26 cellular contexts compared by ENCODE assay signal in the genomic region with DNA sequence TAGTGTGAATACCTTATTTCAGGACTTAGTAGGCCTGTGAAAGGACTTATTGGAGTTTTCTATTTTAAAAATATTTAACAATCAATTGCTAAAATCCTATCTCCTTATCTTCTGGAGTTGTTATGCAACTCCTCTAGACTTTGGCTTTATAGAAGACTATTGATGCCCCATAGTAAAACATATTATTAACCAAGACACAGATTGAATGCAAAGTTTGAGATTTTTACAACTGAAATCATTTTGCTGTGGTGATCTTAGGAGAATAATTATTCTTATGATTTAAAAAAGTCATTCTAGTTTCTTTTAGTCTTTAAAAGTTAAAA. TPM values are rescaled to one million over a fixed set of nuclear protein-coding genes. Genes with fewer than 3 reads are reported as not detected.
DNase-seq lines count a peak whose midpoint lies in the region; ATAC-seq and TF ChIP-seq lines count a peak whose summit lies in the region.
"Had no signal": no experiment of that assay in that cellular context is flagged by ENCODE, and none has a peak within 500 bp of the region (broad histone marks: within the 10 kb centered on the region; RNA-seq: fewer than 3 reads in every experiment).

No MANE protein-coding gene starts in this region.

- BruUV-seq in Calu3 (replicated peaks; lab: Mats Ljungman, UMichigan): no TSS peak

- H3K79me2 ChIP-seq in GM23338 (replicated peaks; ENCODE audit: insufficient read depth): peaks cover 15% of the 10 kb centered on the region

- ATAC-seq in GM23338: no peak
- ATAC-seq in right lobe of liver: no peak
- ATAC-seq: left lung; SK-N-SH treated with all-trans-retinoic acid at 6 μM for 48 hours; stimulated activated memory B cell treated with anti-CD40 and anti-IgM and Interleukin-4, amounts not matched to agents 10 μg/mL and 1 μg/mL and 100 μg/mL, for 72 hours had no signal

- DNase-seq in GM23338 (ENCODE audit: low spot score): no peak
- no peak for DNase-seq in ascending aorta (ENCODE audit: low spot score in 2 of 2)
- DNase-seq in right lobe of liver: no peak
- DNase-seq in Calu3: no peak
- no peak for DNase-seq in ecto neural progenitor cell (ENCODE audit: low spot score)
- no peak for DNase-seq in nucleus accumbens (lab: John Stamatoyannopoulos, UW)
- DNase-seq in AG20443 (ENCODE audit: low spot score): no peak
- DNase-seq: activated CD4-positive, alpha-beta memory T cell treated with anti-CD3 and anti-CD28 coated beads for 36 hours; activated CD4-positive, CD25-positive, alpha-beta regulatory T cell treated with anti-CD3 and anti-CD28 coated beads, Interleukin-2, amount 50 U/mL, for 72 hours; activated naive CD4-positive, alpha-beta T cell treated with anti-CD3 and anti-CD28 coated beads for 36 hours; effector CD4-positive, alpha-beta T cell; islet precursor cell; left lung; NCI-H1092; NCI-H510A treated with DMSO at 0.1 percent for 48 hours; substantia nigra had no signal

- CTCF ChIA-PET in Calu3 (lab: Charles Lee): interaction anchor here (0.8 to 1.1 kb wide), 3 partner anchors 27 to 443 kb away, joined by 3 to 5 read pairs (median 5); no protein-coding TSS in a partner anchor

- H3K4me3 Mint-ChIP-seq in GM23338: no peak overlapping the region; the same call in 2 of the 3 replicates
- H3K4me3 Mint-ChIP-seq in Calu3 (ENCODE audit: low read depth, unreplicated experiment): no peak overlapping the region
- H3K4me3 Mint-ChIP-seq: activated CD4-positive, alpha-beta memory T cell treated with anti-CD3 and anti-CD28 coated beads for 36 hours; activated naive CD4-positive, alpha-beta T cell treated with anti-CD3 and anti-CD28 coated beads for 36 hours; IgD-negative memory B cell; mesothelial cell of epicardium; stimulated activated memory B cell treated with anti-CD40 and anti-IgM and Interleukin-4, amounts not matched to agents 10 μg/mL and 1 μg/mL and 100 μg/mL, for 72 hours; T-helper 1 cell treated with Interleukin-12 subunit alpha and Interleukin-12 subunit beta and Interleukin-4 antibody, amounts not matched to agents 30 μg/mL and 1 μg/mL, for 36 hours had no signal

- H3K27ac Mint-ChIP-seq in GM23338 (no peak overlapping the region), Calu3 (ENCODE audit: unreplicated experiment) (no peak overlapping the region)
- H3K27ac Mint-ChIP-seq: activated CD4-positive, alpha-beta memory T cell treated with anti-CD3 and anti-CD28 coated beads for 36 hours; activated naive CD4-positive, alpha-beta T cell treated with anti-CD3 and anti-CD28 coated beads for 36 hours; IgD-negative memory B cell; mesothelial cell of epicardium; stimulated activated memory B cell treated with anti-CD40 and anti-IgM and Interleukin-4, amounts not matched to agents 10 μg/mL and 1 μg/mL and 100 μg/mL, for 72 hours; T-helper 1 cell treated with Interleukin-12 subunit alpha and Interleukin-12 subunit beta and Interleukin-4 antibody, amounts not matched to agents 30 μg/mL and 1 μg/mL, for 36 hours had no signal

- no peaks in the 10 kb centered on the region for H3K9me2 ChIP-seq in GM23338 (ENCODE audit: insufficient read depth)

- H3K36me3 ChIP-seq in GM23338 (ENCODE audit: insufficient read depth): no peaks in the 10 kb centered on the region
- H3K36me3 ChIP-seq in ascending aorta: peaks cover 0 to under 1% of the 10 kb centered on the region in 2 donors
- H3K36me3 ChIP-seq in right lobe of liver: no peaks in the 10 kb centered on the region
- H3K36me3 ChIP-seq: neutrophil had no signal

- intact Hi-C loops in ascending aorta (cut with DNase I) (no loop called here), right lobe of liver (cut with DNase I) (no loop called here), Calu3 (cut with micrococcal nuclease; ENCODE audit: unreplicated experiment) (loop anchor here (1.0 to 10.0 kb wide), 2 partner anchors 239 to 440 kb away; no protein-coding TSS in a partner anchor)

- peak overlapping the region; percentile 43; the same call in 1 of the 2 replicates for H3K4me2 ChIP-seq in GM23338

- H3K4me1 Mint-ChIP-seq in GM23338 (peaks cover 52% of the 10 kb centered on the region), Calu3 (ENCODE audit: low read depth, unreplicated experiment) (peaks cover 17% of the 10 kb centered on the region)

- H3K27me3 Mint-ChIP-seq in GM23338 (ENCODE audit: insufficient read depth, low read depth, poor library complexity): peaks cover 12% of the 10 kb centered on the region
- peaks cover 31% of the 10 kb centered on the region for H3K27me3 Mint-ChIP-seq in Calu3 (ENCODE audit: unreplicated experiment)

- TF ChIP-seq CTCF in C4-2B (conservative IDR thresholded peaks at IDR 0.05) (peak; percentile 42), GM23338 (conservative IDR thresholded peaks at IDR 0.05; ENCODE audit: low read depth in 2 of 2) (no peak), ascending aorta (IDR thresholded peaks at IDR 0.05) (no peak), right lobe of liver (IDR thresholded peaks at IDR 0.05) (no peak), Calu3 (IDR thresholded peaks at IDR 0.05; ENCODE audit: unreplicated experiment) (no peak)

- H3K4me3 ChIP-seq in GM23338 (no peak overlapping the region), ascending aorta (peak overlapping the region in 1 of 2 donors; percentile 79), right lobe of liver (no peak overlapping the region)
- H3K4me3 ChIP-seq: GM23248, left lung had no signal

- H3K9me3 ChIP-seq in ascending aorta: no peaks in the 10 kb centered on the region
- no peaks in the 10 kb centered on the region for H3K9me3 ChIP-seq in right lobe of liver
- H3K9me3 ChIP-seq: left lung, neutrophil had no signal

- H3K9me3 Mint-ChIP-seq in GM23338: no peaks in the 10 kb centered on the region
- no peaks in the 10 kb centered on the region for H3K9me3 Mint-ChIP-seq in Calu3 (ENCODE audit: low read depth, unreplicated experiment)
- H3K9me3 Mint-ChIP-seq: activated CD4-positive, alpha-beta memory T cell treated with anti-CD3 and anti-CD28 coated beads for 36 hours; activated naive CD4-positive, alpha-beta T cell treated with anti-CD3 and anti-CD28 coated beads for 36 hours; mesothelial cell of epicardium; stimulated activated memory B cell treated with anti-CD40 and anti-IgM and Interleukin-4, amounts not matched to agents 10 μg/mL and 1 μg/mL and 100 μg/mL, for 72 hours; T-helper 1 cell treated with Interleukin-12 subunit alpha and Interleukin-12 subunit beta and Interleukin-4 antibody, amounts not matched to agents 30 μg/mL and 1 μg/mL, for 36 hours had no signal

- H2AFZ ChIP-seq in GM23338: no peak overlapping the region
- H2AFZ ChIP-seq: GM23248 had no signal

- H3K36me3 Mint-ChIP-seq in GM23338 (ENCODE audit: low read depth) (peaks cover 42% of the 10 kb centered on the region), Calu3 (ENCODE audit: insufficient read depth, unreplicated experiment) (peaks cover 12% of the 10 kb centered on the region)
- H3K36me3 Mint-ChIP-seq: activated CD4-positive, alpha-beta memory T cell treated with anti-CD3 and anti-CD28 coated beads for 36 hours; brain; stimulated activated memory B cell treated with anti-CD40 and anti-IgM and Interleukin-4, amounts not matched to agents 10 μg/mL and 1 μg/mL and 100 μg/mL, for 72 hours had no signal

- H3K27me3 ChIP-seq in GM23338 (ENCODE audit: insufficient read depth) (peaks cover 12% of the 10 kb centered on the region), ascending aorta (no peaks in the 10 kb centered on the region), right lobe of liver (no peaks in the 10 kb centered on the region)

- H3F3A ChIP-seq in GM23338 (replicated peaks; ENCODE audit: low read depth): peaks cover 8% of the 10 kb centered on the region; the same call in 1 of the 2 replicates

- H3K4me1 ChIP-seq in GM23338 (ENCODE audit: insufficient read depth): peaks cover 41% of the 10 kb centered on the region
- peaks cover 7 to 41% of the 10 kb centered on the region in 2 donors for H3K4me1 ChIP-seq in ascending aorta
- peaks cover 0 to 32% (median 4%) of the 10 kb centered on the region in 4 donors for H3K4me1 ChIP-seq in right lobe of liver

- H3K27ac ChIP-seq in C4-2B: no peak overlapping the region
- H3K27ac ChIP-seq in GM23338 (ENCODE audit: low read depth): no peak overlapping the region
- peak overlapping the region; percentile 95 to 96 for H3K27ac ChIP-seq in ascending aorta
- H3K27ac ChIP-seq in right lobe of liver: peak overlapping the region in 2 of 3 donors; percentile 67 to 71
- H3K27ac ChIP-seq: epithelial cell of prostate, GM23248, left lung, neutrophil had no signal

- TF ChIP-seq POLR2A in right lobe of liver (IDR thresholded peaks at IDR 0.05): no peak

- no peaks in the 10 kb centered on the region for H4K20me1 ChIP-seq in GM23338 (replicated peaks; ENCODE audit: insufficient read depth)

RNA-seq across cellular contexts. Expression of a gene that starts 4.5 kb away (rescaled TPM):
- 3.7 and 4.3 TPM in 2 replicates for total RNA-seq in GM23338 (2014; rRNA removed; shearing (Covaris generic))
- polyA plus RNA-seq in GM23338 (2016; fragmentation: Nextera tagmentation; extraction: Ambion mirVana): 7.7 and 8.5 TPM in 2 replicates
- total RNA-seq in ascending aorta (0.32 TPM), right lobe of liver (1 to 10 TPM in 3 of 6 experiments, under 1 TPM in 3; 0.74 to 2.6 (median 1.6) TPM), Calu3 (2022) (0.47 and 0.64 TPM in 2 replicates)
- total RNA-seq: activated CD4-positive, alpha-beta memory T cell treated with anti-CD3 and anti-CD28 coated beads for 36 hours; activated naive CD4-positive, alpha-beta T cell treated with anti-CD3 and anti-CD28 coated beads for 36 hours; GM23248 had no signal
- polyA plus RNA-seq: GM23248 had no signal

RNA-seq across cellular contexts. Expression of a gene that starts 36.9 kb away (rescaled TPM):
- 9.3 and 14.8 TPM in 2 replicates for total RNA-seq in GM23338 (2014; rRNA removed; shearing (Covaris generic))
- polyA plus RNA-seq in GM23338 (2016; fragmentation: Nextera tagmentation; extraction: Ambion mirVana): 15.7 and 17.1 TPM in 2 replicates
- total RNA-seq in ascending aorta: 37.4 TPM
- 10 to 100 TPM; 11.4 to 71.8 (median 23.0) TPM for total RNA-seq in right lobe of liver
- total RNA-seq in Calu3 (2022): 97.1 and 102 TPM in 2 replicates

Comparison
In these comparisons a context has a peak if more than half of its experiments do, and no peak if none do; other contexts are left out.
1. H3K27ac ChIP-seq: peak in ascending aorta (2 of 2) and right lobe of liver (2 of 3); none in C4-2B (single experiment) and GM23338 (single experiment).